In genomic region chr5:149240354-149240998, GRCh38 we compare ENCODE assay signal across 7 cellular contexts. TPM values are rescaled to one million over a fixed set of nuclear protein-coding genes. Genes with fewer than 3 reads are reported as not detected.
DNase-seq lines count a peak whose midpoint lies in the region; ATAC-seq and TF ChIP-seq lines count a peak whose summit lies in the region.

No MANE protein-coding gene starts in this region.

- no peaks in the 10 kb centered on the region for H3K36me3 Mint-ChIP-seq in naive B cell
- H3K36me3 Mint-ChIP-seq in endothelial cell (ENCODE audit: low read depth, unreplicated experiment), result no peaks in the 10 kb centered on the region

- H3K27ac Mint-ChIP-seq in naive B cell (peak overlapping the region in 5 of 6 donors; percentile 44 to 96 (median 90)), endothelial cell (ENCODE audit: unreplicated experiment) (no peak overlapping the region)

- no peak overlapping the region for H3K27ac ChIP-seq in thyroid gland

- TF ChIP-seq CTCF in thyroid gland (IDR thresholded peaks at IDR 0.05) (no peak), endothelial cell (IDR thresholded peaks at IDR 0.05; ENCODE audit: unreplicated experiment) (no peak)

- peaks cover 7 to 40% (median 8%) of the 10 kb centered on the region in 3 donors for H3K27me3 Mint-ChIP-seq in naive B cell
- H3K27me3 Mint-ChIP-seq in endothelial cell (ENCODE audit: unreplicated experiment), result no peaks in the 10 kb centered on the region

- H3K4me3 Mint-ChIP-seq in naive B cell (peak overlapping the region in 7 of 8 donors; percentile 41 to 88 (median 67)), endothelial cell (ENCODE audit: unreplicated experiment) (no peak overlapping the region)

- no peaks in the 10 kb centered on the region for H3K9me3 ChIP-seq in thyroid gland
- H3K9me3 ChIP-seq in HAP-1, result no peaks in the 10 kb centered on the region

- TF ChIP-seq POLR2A in thyroid gland (IDR thresholded peaks at IDR 0.05), result no peak

- no peak overlapping the region for H3K4me3 ChIP-seq in thyroid gland (replicated peaks in 1 of 3)
- no peak overlapping the region for H3K4me3 ChIP-seq in HAP-1

- H3K4me1 ChIP-seq in thyroid gland, result no peaks in the 10 kb centered on the region
- H3K4me1 ChIP-seq in HAP-1, result no peaks in the 10 kb centered on the region

- 29 to 47% methylated on average over 13 of the region's 13 CpGs for WGBS in thyroid gland, 2 donors

- H3K9me3 Mint-ChIP-seq in naive B cell (peaks cover 0 to 2% (median 0%) of the 10 kb centered on the region in 7 donors), endothelial cell (ENCODE audit: unreplicated experiment) (no peaks in the 10 kb centered on the region)

- in situ Hi-C loops in HAP-1 (cut with MboI; ENCODE audit: low sequenced_read_pairs), result no loop called here

- H3K4me1 Mint-ChIP-seq in naive B cell, result peaks cover 12 to 20% (median 12%) of the 10 kb centered on the region in 3 donors
- peaks cover 36% of the 10 kb centered on the region for H3K4me1 Mint-ChIP-seq in endothelial cell (ENCODE audit: unreplicated experiment)

- peak; percentile 67 to 91 for ATAC-seq in naive B cell (ENCODE audit: low read depth in 2 of 2)

- no peaks in the 10 kb centered on the region for H3K27me3 ChIP-seq in thyroid gland
- peaks cover 21% of the 10 kb centered on the region for H3K27me3 ChIP-seq in HAP-1 (ENCODE audit: low read depth)

- H3K36me3 ChIP-seq in thyroid gland (no peaks in the 10 kb centered on the region), HAP-1 (replicated peaks) (no peaks in the 10 kb centered on the region)

- intact Hi-C loops in thyroid gland (cut with DNase I), result no loop called here

- DNase-seq in HT1080 (ENCODE audit: low read depth) (peak; percentile 35), activated T-cell treated with anti-CD3 and anti-CD28 coated beads for 4 hours (peak; percentile 64), naive B cell (peak; percentile 55), thyroid gland (peak; percentile 21 to 30), occipital lobe (lab: John Stamatoyannopoulos, UW) (no peak), endothelial cell (ENCODE audit: low spot score) (no peak), HAP-1 (ENCODE audit: low spot score in 2 of 2) (no peak)

RNA-seq across cellular contexts. Expression of gene AFAP1L1, which starts 31.2 kb away (rescaled TPM):
- total RNA-seq in HT1080 (2014; rRNA removed; shearing (Covaris generic)), result 0.77 and 0.98 TPM in 2 replicates
- polyA plus RNA-seq in HT1080 (2015; cell fraction: cytosol; rRNA removed), result 0.21 and 0.27 TPM in 2 replicates
- 0.23 and 0.29 TPM in 2 replicates for polyA plus RNA-seq in HT1080 (2015; cell fraction: nucleus; rRNA removed)
- polyA plus RNA-seq in naive B cell (ENCODE audit: low read depth in 6 of 6), result under 1 TPM in 2 of 6 donors, not detected in 4; 0.27 to 0.31 TPM
- 10 to 100 TPM; 15.9 to 43.1 (median 26.8) TPM for total RNA-seq in thyroid gland
- 3.7 TPM for total RNA-seq in occipital lobe
- 393 TPM for total RNA-seq in endothelial cell (ENCODE audit: unreplicated experiment)

Comparison
In these comparisons a context has a peak if more than half of its experiments do, and no peak if none do; other contexts are left out.
1. DNase-seq: peak in HT1080 (single experiment), activated T-cell treated with anti-CD3 and anti-CD28 coated beads for 4 hours (single experiment), naive B cell (single experiment) and thyroid gland (2 of 2); none in occipital lobe (single experiment), endothelial cell (single experiment) and HAP-1 (0 of 2).